2 cellular contexts compared by ENCODE assay signal in the genomic region with DNA sequence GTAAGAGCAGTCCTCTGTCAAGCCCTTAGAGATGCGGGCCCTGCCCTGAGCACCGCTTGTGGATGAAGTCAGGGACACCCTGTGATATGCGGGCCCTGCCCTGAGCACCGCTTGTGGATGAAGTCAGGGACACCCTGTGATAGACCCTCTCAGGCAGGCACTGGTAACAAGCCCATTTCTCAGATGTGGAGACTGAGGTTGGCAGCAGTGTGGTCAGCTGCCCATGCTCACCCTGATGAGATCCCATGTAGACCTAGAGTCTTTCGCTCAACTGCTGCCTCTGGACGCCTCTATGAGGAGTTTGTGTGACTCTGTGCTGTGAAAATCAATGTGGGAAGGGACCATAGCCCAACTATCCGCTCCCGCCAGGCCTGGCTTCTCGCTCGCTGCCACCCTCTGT.
TF ChIP-seq lines count a peak whose summit lies in the region.

No MANE protein-coding gene starts in this region.

TF ChIP-seq in HepG2, 621 proteins besides CTCF, POLR2A, EP300 and RAD21:
- peak; percentile 82 for TF ChIP-seq ZNF629 (CRISPR knock-in tag; conservative IDR thresholded peaks at IDR 0.05)
- TF ChIP-seq ZNF713 (CRISPR knock-in tag; IDR thresholded peaks at IDR 0.05) = no peak
- no peak for TF ChIP-seq TCF7L2 (IDR thresholded peaks at IDR 0.05; ENCODE audit: low read depth, low read length)

TF ChIP-seq in K562, 482 proteins besides CTCF, POLR2A, EP300 and RAD21:
- TF ChIP-seq HIVEP1 (CRISPR knock-in tag; IDR thresholded peaks at IDR 0.05) = no peak
- peak; percentile 76 for TF ChIP-seq RBM25 (IDR thresholded peaks at IDR 0.05; ENCODE audit: low read depth, low read length, severe bottlenecking)
- TF ChIP-seq, protein P1, sequence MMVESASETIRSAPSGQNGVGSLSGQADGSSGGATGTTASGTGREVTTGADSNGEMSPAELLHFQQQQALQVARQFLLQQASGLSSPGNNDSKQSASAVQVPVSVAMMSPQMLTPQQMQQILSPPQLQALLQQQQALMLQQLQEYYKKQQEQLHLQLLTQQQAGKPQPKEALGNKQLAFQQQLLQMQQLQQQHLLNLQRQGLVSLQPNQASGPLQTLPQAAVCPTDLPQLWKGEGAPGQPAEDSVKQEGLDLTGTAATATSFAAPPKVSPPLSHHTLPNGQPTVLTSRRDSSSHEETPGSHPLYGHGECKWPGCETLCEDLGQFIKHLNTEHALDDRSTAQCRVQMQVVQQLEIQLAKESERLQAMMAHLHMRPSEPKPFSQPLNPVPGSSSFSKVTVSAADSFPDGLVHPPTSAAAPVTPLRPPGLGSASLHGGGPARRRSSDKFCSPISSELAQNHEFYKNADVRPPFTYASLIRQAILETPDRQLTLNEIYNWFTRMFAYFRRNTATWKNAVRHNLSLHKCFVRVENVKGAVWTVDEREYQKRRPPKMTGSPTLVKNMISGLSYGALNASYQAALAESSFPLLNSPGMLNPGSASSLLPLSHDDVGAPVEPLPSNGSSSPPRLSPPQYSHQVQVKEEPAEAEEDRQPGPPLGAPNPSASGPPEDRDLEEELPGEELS (CRISPR knock-in tag; IDR thresholded peaks at IDR 0.05; ENCODE audit: borderline replicate concordance) = no peak
